ENCODE assay signal across 2 cellular contexts in the genomic region with DNA sequence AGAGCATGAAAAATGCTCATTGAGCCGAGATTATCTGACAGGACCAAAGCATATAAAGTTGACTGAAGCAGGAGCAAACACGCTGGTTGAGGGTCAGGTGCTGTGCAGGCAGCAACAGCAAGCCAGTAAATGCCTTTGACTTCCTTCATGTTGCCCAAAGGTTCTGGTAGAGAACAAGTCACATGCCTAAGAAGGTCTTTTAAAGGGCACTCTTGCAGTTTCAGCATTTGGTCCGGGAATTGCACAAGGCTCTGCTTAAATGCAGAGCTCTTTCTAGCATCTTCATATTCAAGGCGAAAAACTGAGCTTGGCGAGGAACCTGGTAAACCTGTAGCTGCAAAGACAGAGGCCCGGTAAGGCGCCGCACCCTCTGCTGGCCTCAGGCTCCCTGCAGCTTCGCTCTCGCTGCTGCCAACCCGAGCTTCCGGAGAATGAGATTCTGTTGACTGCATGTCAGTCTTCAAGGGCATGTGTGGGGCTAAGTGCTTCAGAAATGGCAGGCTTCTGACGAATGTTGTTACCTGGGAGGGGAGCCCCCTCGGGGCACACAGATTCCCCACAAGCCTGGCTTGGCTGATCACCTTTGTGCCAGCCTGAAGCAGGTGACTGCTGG.
TF ChIP-seq lines count a peak whose summit lies in the region.

No MANE protein-coding gene starts in this region.

TF ChIP-seq in A549, 52 proteins besides CTCF, POLR2A, EP300 and RAD21 (continued from another document):
- TF ChIP-seq, protein P1, sequence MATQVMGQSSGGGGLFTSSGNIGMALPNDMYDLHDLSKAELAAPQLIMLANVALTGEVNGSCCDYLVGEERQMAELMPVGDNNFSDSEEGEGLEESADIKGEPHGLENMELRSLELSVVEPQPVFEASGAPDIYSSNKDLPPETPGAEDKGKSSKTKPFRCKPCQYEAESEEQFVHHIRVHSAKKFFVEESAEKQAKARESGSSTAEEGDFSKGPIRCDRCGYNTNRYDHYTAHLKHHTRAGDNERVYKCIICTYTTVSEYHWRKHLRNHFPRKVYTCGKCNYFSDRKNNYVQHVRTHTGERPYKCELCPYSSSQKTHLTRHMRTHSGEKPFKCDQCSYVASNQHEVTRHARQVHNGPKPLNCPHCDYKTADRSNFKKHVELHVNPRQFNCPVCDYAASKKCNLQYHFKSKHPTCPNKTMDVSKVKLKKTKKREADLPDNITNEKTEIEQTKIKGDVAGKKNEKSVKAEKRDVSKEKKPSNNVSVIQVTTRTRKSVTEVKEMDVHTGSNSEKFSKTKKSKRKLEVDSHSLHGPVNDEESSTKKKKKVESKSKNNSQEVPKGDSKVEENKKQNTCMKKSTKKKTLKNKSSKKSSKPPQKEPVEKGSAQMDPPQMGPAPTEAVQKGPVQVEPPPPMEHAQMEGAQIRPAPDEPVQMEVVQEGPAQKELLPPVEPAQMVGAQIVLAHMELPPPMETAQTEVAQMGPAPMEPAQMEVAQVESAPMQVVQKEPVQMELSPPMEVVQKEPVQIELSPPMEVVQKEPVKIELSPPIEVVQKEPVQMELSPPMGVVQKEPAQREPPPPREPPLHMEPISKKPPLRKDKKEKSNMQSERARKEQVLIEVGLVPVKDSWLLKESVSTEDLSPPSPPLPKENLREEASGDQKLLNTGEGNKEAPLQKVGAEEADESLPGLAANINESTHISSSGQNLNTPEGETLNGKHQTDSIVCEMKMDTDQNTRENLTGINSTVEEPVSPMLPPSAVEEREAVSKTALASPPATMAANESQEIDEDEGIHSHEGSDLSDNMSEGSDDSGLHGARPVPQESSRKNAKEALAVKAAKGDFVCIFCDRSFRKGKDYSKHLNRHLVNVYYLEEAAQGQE (IDR thresholded peaks at IDR 0.05), result no peak
- TF ChIP-seq RNF2 (IDR thresholded peaks at IDR 0.05; ENCODE audit: borderline replicate concordance, low read depth) (no peak), ZC3H11A (IDR thresholded peaks at IDR 0.05) (no peak), GATA3 (IDR thresholded peaks at IDR 0.05; ENCODE audit: borderline replicate concordance) (no peak), NPAS2 (CRISPR knock-in tag; IDR thresholded peaks at IDR 0.05; ENCODE audit: borderline replicate concordance) (no peak), CEBPB (IDR thresholded peaks at IDR 0.05) (no peak), RCOR1 (IDR thresholded peaks at IDR 0.05; ENCODE audit: low read depth, low read length) (no peak), RARB (CRISPR knock-in tag; IDR thresholded peaks at IDR 0.05) (no peak), HOXB13 (CRISPR knock-in tag; IDR thresholded peaks at IDR 0.05; ENCODE audit: low read depth) (no peak)
- TF ChIP-seq, protein P2, sequence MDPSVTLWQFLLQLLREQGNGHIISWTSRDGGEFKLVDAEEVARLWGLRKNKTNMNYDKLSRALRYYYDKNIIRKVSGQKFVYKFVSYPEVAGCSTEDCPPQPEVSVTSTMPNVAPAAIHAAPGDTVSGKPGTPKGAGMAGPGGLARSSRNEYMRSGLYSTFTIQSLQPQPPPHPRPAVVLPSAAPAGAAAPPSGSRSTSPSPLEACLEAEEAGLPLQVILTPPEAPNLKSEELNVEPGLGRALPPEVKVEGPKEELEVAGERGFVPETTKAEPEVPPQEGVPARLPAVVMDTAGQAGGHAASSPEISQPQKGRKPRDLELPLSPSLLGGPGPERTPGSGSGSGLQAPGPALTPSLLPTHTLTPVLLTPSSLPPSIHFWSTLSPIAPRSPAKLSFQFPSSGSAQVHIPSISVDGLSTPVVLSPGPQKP (IDR thresholded peaks at IDR 0.05; ENCODE audit: low read depth, low read length), result no peak
- TF ChIP-seq, protein P3, sequence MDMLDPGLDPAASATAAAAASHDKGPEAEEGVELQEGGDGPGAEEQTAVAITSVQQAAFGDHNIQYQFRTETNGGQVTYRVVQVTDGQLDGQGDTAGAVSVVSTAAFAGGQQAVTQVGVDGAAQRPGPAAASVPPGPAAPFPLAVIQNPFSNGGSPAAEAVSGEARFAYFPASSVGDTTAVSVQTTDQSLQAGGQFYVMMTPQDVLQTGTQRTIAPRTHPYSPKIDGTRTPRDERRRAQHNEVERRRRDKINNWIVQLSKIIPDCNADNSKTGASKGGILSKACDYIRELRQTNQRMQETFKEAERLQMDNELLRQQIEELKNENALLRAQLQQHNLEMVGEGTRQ (IDR thresholded peaks at IDR 0.05), result no peak
- TF ChIP-seq, protein P4, sequence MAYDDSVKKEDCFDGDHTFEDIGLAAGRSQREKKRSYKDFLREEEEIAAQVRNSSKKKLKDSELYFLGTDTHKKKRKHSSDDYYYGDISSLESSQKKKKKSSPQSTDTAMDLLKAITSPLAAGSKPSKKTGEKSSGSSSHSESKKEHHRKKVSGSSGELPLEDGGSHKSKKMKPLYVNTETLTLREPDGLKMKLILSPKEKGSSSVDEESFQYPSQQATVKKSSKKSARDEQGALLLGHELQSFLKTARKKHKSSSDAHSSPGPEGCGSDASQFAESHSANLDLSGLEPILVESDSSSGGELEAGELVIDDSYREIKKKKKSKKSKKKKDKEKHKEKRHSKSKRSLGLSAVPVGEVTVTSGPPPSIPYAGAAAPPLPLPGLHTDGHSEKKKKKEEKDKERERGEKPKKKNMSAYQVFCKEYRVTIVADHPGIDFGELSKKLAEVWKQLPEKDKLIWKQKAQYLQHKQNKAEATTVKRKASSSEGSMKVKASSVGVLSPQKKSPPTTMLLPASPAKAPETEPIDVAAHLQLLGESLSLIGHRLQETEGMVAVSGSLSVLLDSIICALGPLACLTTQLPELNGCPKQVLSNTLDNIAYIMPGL (CRISPR knock-in tag; IDR thresholded peaks at IDR 0.05; ENCODE audit: borderline replicate concordance), result no peak

TF ChIP-seq in GM23338, 12 proteins besides CTCF, POLR2A, EP300 and RAD21 (continued from another document):
- TF ChIP-seq, protein P5, sequence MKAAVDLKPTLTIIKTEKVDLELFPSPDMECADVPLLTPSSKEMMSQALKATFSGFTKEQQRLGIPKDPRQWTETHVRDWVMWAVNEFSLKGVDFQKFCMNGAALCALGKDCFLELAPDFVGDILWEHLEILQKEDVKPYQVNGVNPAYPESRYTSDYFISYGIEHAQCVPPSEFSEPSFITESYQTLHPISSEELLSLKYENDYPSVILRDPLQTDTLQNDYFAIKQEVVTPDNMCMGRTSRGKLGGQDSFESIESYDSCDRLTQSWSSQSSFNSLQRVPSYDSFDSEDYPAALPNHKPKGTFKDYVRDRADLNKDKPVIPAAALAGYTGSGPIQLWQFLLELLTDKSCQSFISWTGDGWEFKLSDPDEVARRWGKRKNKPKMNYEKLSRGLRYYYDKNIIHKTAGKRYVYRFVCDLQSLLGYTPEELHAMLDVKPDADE (IDR thresholded peaks at IDR 0.05), result no peak
- TF ChIP-seq POLR2AphosphoS5 (IDR thresholded peaks at IDR 0.05; ENCODE audit: low read depth) (no peak), NANOG (IDR thresholded peaks at IDR 0.05; ENCODE audit: borderline replicate concordance) (no peak), STAT1 (IDR thresholded peaks at IDR 0.05; ENCODE audit: unreplicated experiment) (no peak), EZH2 (IDR thresholded peaks at IDR 0.05; ENCODE audit: low read depth, unreplicated experiment) (no peak), CREB1 (CRISPR knock-in tag; IDR thresholded peaks at IDR 0.05; ENCODE audit: low read depth) (no peak)
- TF ChIP-seq, protein P1 (IDR thresholded peaks at IDR 0.05; ENCODE audit: unreplicated experiment), result no peak
